Comparison of ENCODE assay signal across 21 cellular contexts in the genomic region with DNA sequence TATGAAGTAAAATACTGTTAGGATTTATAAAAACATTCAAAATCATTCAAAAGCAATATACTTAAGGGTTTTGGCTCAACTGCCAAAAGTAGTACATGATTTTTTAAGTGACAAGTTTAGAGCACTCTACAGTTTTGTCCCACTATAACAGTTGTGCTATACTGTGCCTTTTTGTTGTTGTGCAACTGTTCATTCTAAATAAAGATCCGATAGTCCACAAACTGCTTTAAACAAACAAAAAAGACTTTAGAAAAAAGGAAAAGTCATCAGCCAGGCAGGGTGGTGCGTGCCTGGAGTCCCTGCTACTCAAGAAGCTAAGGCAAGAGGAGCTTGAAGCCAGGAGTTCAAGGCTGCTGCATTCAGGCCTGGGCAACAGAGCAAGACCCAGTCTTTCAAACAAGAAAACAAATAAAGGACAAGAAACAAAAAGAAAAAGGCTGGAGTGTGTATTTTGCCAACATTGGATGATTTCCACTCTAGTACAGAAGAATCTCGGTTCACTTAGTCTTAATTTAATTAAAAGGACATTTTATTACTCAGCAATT.
"Had no signal": no experiment of that assay in that cellular context is flagged by ENCODE, and none has a peak within 500 bp of the region (broad histone marks: within the 10 kb centered on the region; RNA-seq: fewer than 3 reads in every experiment).

No MANE protein-coding gene starts in this region.

- H3K4me3 Mint-ChIP-seq: activated naive CD8-positive, alpha-beta T cell treated with anti-CD3 and anti-CD28 coated beads, Interleukin-2, amount 10 ng/mL, durations not matched to agents 7 days and 5 days; activated T-cell treated with anti-CD3 and anti-CD28 coated beads, Interleukin-2, amount 50 U/mL, for 4 hours; natural killer cell; type B pancreatic cell had no signal

- H3K4me1 ChIP-seq: prostate gland had no signal

- H3K27ac Mint-ChIP-seq: activated naive CD8-positive, alpha-beta T cell treated with anti-CD3 and anti-CD28 coated beads, Interleukin-2, amount 10 ng/mL, durations not matched to agents 7 days and 5 days; activated T-helper 2 cell treated with anti-CD3 and anti-CD28 coated beads, Interferon-gamma antibody, Interleukin-2, Interleukin-4, amounts not matched to agents 10 μg/mL and 5 μg/mL and 100 μg/mL, durations not matched to agents 14 hours and 24 hours and 36 hours; natural killer cell; type B pancreatic cell had no signal

- H3K27ac ChIP-seq: epithelial cell of prostate, prostate gland, thoracic aorta had no signal

- H3K27me3 Mint-ChIP-seq: activated naive CD8-positive, alpha-beta T cell treated with anti-CD3 and anti-CD28 coated beads, Interleukin-2, amount 10 ng/mL, durations not matched to agents 7 days and 5 days; type B pancreatic cell had no signal

- H3K27me3 ChIP-seq: heart left ventricle, spleen had no signal

- H3K9me3 Mint-ChIP-seq: activated naive CD8-positive, alpha-beta T cell treated with anti-CD3 and anti-CD28 coated beads, Interleukin-2, amount 10 ng/mL, durations not matched to agents 7 days and 5 days; activated T-cell treated with anti-CD3 and anti-CD28 coated beads, Interleukin-2, amount 50 U/mL, for 4 hours; activated T-helper 2 cell treated with anti-CD3 and anti-CD28 coated beads, Interferon-gamma antibody, Interleukin-2, Interleukin-4, amounts not matched to agents 10 μg/mL and 5 μg/mL and 100 μg/mL, durations not matched to agents 14 hours and 24 hours and 36 hours; natural killer cell; type B pancreatic cell had no signal

- H3K4me3 ChIP-seq: heart left ventricle, prostate gland, spleen, thoracic aorta had no signal

- H3K9me3 ChIP-seq: heart left ventricle, prostate gland, spleen, thoracic aorta had no signal

- ATAC-seq: activated T-cell treated with anti-CD3 and anti-CD28 coated beads, Interleukin-2, amount 50 U/mL, for 4 hours; heart left ventricle; natural killer cell had no signal

- H3K36me3 ChIP-seq: prostate gland had no signal

- H3K36me3 Mint-ChIP-seq: natural killer cell had no signal

- DNase-seq: activated CD4-positive, alpha-beta T cell treated with anti-CD3 and anti-CD28 coated beads for 4 hours; activated CD4-positive, alpha-beta T cell treated with anti-CD3 and anti-CD28 coated beads, Interleukin-2, amount 50 U/mL, for 48 hours; activated CD4-positive, CD25-positive, alpha-beta regulatory T cell; activated CD8-positive, alpha-beta memory T cell treated with anti-CD3 and anti-CD28 coated beads, Interleukin-2, amount 50 U/mL, for 48 hours; activated naive CD4-positive, alpha-beta T cell; activated naive CD8-positive, alpha-beta T cell treated with anti-CD3 and anti-CD28 coated beads, Interleukin-2, amount 10 ng/mL, durations not matched to agents 7 days and 5 days; activated T-cell treated with anti-CD3 and anti-CD28 coated beads, Interleukin-2, amount 50 U/mL, for 4 hours; cerebellar nuclear complex; cortex of kidney; heart left ventricle; natural killer cell; spleen; stimulated activated CD4-positive, alpha-beta T cell treated with anti-CD3 and anti-CD28 coated beads, Interleukin-4, amount 100 ng/mL, for 1 hour; stimulated activated naive CD4-positive, alpha-beta T cell treated with Interleukin-2 at 50 U/mL for 16 hours; T-helper 1 cell; T-helper 9 cell had no signal
